Comparison of ENCODE assay signal across 13 cellular contexts in the genomic region with DNA sequence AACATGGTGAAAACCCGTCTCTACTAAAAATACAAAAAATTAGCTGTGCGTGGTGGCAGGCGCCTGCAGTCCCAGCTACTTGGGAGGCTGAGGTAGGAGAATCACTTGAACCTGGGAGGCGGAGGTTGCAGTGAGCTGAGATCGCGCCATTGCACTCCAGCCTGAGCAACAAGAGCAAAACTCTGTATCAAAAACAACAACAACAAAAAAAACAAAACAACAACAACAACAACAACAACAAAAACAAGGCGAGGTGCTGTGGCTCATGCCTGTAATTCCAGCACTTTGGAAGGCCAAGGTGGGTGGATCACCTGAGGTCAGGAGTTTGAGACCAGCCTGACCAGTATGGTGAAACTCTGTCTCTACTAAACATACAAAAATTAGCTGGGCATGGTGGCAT. TPM values are rescaled to one million over a fixed set of nuclear protein-coding genes. Genes with fewer than 3 reads are reported as not detected.
"Had no signal": no experiment of that assay in that cellular context is flagged by ENCODE, and none has a peak within 500 bp of the region (broad histone marks: within the 10 kb centered on the region; RNA-seq: fewer than 3 reads in every experiment).

No MANE protein-coding gene starts in this region.

RNA-seq across cellular contexts. Expression of gene HOXB1, which starts 21.1 kb away (rescaled TPM):
- total RNA-seq: activated B cell treated with CpG ODN at 0.5 μM for 24 hours; activated CD4-positive, alpha-beta memory T cell treated with anti-CD3 and anti-CD28 coated beads for 36 hours; activated CD4-positive, alpha-beta memory T cell treated with anti-CD3 and anti-CD28 coated beads, Interleukin-2, amount 10 ng/mL, durations not matched to agents 7 days and 5 days; activated CD4-positive, alpha-beta T cell treated with anti-CD3 and anti-CD28 coated beads for 36 hours; activated CD4-positive, alpha-beta T cell treated with anti-CD3 and anti-CD28 coated beads, Interleukin-2, amount 10 ng/mL, durations not matched to agents 24 days and 14 days; activated CD4-positive, alpha-beta T cell treated with anti-CD3 and anti-CD28 coated beads, Interleukin-2, amount 10 ng/mL, durations not matched to agents 7 days and 5 days; activated CD8-positive, alpha-beta memory T cell treated with anti-CD3 and anti-CD28 coated beads for 36 hours; activated CD8-positive, alpha-beta memory T cell treated with anti-CD3 and anti-CD28 coated beads, Interleukin-2, amount 10 ng/mL, durations not matched to agents 7 days and 5 days; activated CD8-positive, alpha-beta T cell treated with anti-CD3 and anti-CD28 coated beads for 36 hours; activated CD8-positive, alpha-beta T cell treated with anti-CD3 and anti-CD28 coated beads, Interleukin-2, amount 10 ng/mL, durations not matched to agents 7 days and 5 days; T-cell; T-helper 1 cell treated with Interleukin-12 subunit alpha and Interleukin-12 subunit beta and Interleukin-4 antibody, amounts not matched to agents 30 ng/mL and 1 ng/mL, for 36 hours; T-helper 2 cell treated with Interferon-gamma antibody and Interleukin-4, amounts not matched to agents 100 ng/mL and 5 ng/mL, for 36 hours had no signal
